ENCODE assay signal across 10 cellular contexts in the genomic region with DNA sequence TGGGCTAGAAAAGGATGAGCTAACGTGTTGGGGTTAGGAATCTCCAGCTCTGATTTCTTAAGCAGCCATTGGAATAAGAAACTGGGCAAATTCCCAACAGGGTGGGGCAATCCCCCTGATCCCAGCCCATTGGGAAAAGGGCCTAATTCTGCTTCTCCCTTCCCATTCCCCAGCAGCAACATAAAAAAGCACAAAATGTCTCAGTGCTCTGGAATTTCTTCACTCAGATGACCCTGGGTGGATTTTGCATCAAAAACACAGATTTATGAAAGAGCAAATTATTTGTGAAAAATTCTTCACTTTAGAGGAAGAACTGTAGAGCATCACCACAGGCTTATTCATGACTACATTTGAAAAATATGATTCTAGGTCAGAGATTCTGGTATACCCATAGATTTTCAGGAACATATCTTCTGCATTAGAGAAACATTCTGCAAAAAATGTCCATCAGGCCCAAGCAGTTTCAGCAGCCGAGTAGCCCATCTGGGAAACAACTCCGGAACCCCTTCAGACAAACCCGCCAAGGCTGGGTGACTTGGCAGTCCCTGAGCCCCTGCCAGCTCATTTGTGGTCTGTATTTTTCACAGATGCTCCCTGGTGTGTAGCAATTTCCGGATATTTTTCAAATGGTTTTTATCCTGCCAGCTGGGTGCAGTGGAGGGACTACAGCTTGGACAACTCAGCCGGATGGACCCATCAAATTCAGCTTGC.
DNase-seq lines count a peak whose midpoint lies in the region; ATAC-seq, FAIRE-seq and TF ChIP-seq lines count a peak whose summit lies in the region.
"Had no signal": no experiment of that assay in that cellular context is flagged by ENCODE, and none has a peak within 500 bp of the region (broad histone marks: within the 10 kb centered on the region; RNA-seq: fewer than 3 reads in every experiment).

No MANE protein-coding gene starts in this region.

- peak; percentile 77 for DNase-seq in GDM1 (lab: John Stamatoyannopoulos, UW)
- no peak for DNase-seq in RWPE1 (ENCODE audit: low spot score)
- peak; percentile 97 for DNase-seq in glomerular visceral epithelial cell (ENCODE audit: extremely low spot score)
- DNase-seq in skeletal muscle cell (ENCODE audit: low read depth): peak; percentile 55
- no peak for DNase-seq in GM12891 (ENCODE audit: insufficient read length, low spot score)
- DNase-seq: foreskin keratinocyte had no signal

- ATAC-seq in GM21786 (IDR thresholded peaks at IDR 0.05; ENCODE audit: unreplicated experiment): no peak
- ATAC-seq in HG02798 (IDR thresholded peaks at IDR 0.05; ENCODE audit: poor library complexity, unreplicated experiment): no peak
- no peak for ATAC-seq in GM19351 (IDR thresholded peaks at IDR 0.05; ENCODE audit: unreplicated experiment)
- ATAC-seq: foreskin keratinocyte had no signal

- no peak for TF ChIP-seq CTCF in RWPE1 (conservative IDR thresholded peaks at IDR 0.05; ENCODE audit: low read depth)

- CTCF ChIA-PET in RWPE1 (lab: Yijun Ruan, JAX): interaction anchor here (0.6 to 1.0 kb wide), 4 partner anchors 79 to 401 kb away, joined by 3 to 5 read pairs (median 4); no protein-coding TSS in a partner anchor

- H3K4me3 ChIP-seq in skeletal muscle cell (ENCODE audit: low read depth, low read length): no peak overlapping the region
- H3K4me3 ChIP-seq: prostate gland had no signal

- no peak for TF ChIP-seq POLR2A in GM12891 (IDR thresholded peaks at IDR 0.05; ENCODE audit: low read depth, low read length)

- no peak for FAIRE-seq in GM12891 (lab: Jason Lieb, UNC)

- POLR2A ChIA-PET in RWPE1 (lab: Yijun Ruan, JAX; ENCODE audit: low non-redundant PET): no interaction called here

- peak overlapping the region; percentile 74 for H3K27ac ChIP-seq in RWPE1
- H3K27ac ChIP-seq: foreskin keratinocyte, prostate gland had no signal

TF ChIP-seq in GM12891, 5 proteins besides CTCF, POLR2A, EP300 and RAD21:
- no peak for TF ChIP-seq POLR2AphosphoS5 (IDR thresholded peaks at IDR 0.05; ENCODE audit: low read depth, low read length)
- no peak for TF ChIP-seq POU2F2 (IDR thresholded peaks at IDR 0.05; ENCODE audit: low read depth, low read length)
- no peak for TF ChIP-seq SPI1 (IDR thresholded peaks at IDR 0.05; ENCODE audit: low read depth, low read length)
- TF ChIP-seq TAF1 (IDR thresholded peaks at IDR 0.05; ENCODE audit: low read depth, low read length): no peak
- TF ChIP-seq PAX5 (IDR thresholded peaks at IDR 0.05; ENCODE audit: insufficient read depth, low read length, severe bottlenecking): no peak

Comparison
In these comparisons a context has a peak if more than half of its experiments do, and no peak if none do; other contexts are left out.
1. DNase-seq: peak in GDM1 (single experiment), glomerular visceral epithelial cell (single experiment) and skeletal muscle cell (single experiment); none in RWPE1 (single experiment) and GM12891 (single experiment).